In genomic region chr5:172133359-172134029, GRCh38 we compare ENCODE assay signal across 8 cellular contexts. TPM values are rescaled to one million over a fixed set of nuclear protein-coding genes. Genes with fewer than 3 reads are reported as not detected.
A peak's percentile ranks its signal among the peaks of the same experiment; 100 is the strongest.
DNase-seq lines count a peak whose midpoint lies in the region; ATAC-seq and TF ChIP-seq lines count a peak whose summit lies in the region.

No MANE protein-coding gene starts in this region.

- no peak for TF ChIP-seq EP300 in gastroesophageal sphincter (IDR thresholded peaks at IDR 0.05)

- peaks cover 0 to 7% of the 10 kb centered on the region in 2 donors for H3K36me3 ChIP-seq in gastroesophageal sphincter

- TF ChIP-seq POLR2A in gastroesophageal sphincter (IDR thresholded peaks at IDR 0.05) = no peak

- 75 to 84% methylated on average over 10 of the region's 10 CpGs for WGBS in gastroesophageal sphincter (ENCODE audit: low coverage in 1 of 2), 2 donors

- no peaks in the 10 kb centered on the region for H3K27me3 ChIP-seq in gastroesophageal sphincter

- ATAC-seq in gastroesophageal sphincter = peak; percentile 82
- ATAC-seq in HG03159 (IDR thresholded peaks at IDR 0.05; ENCODE audit: unreplicated experiment) = no peak
- no peak for ATAC-seq in HG02798 (IDR thresholded peaks at IDR 0.05; ENCODE audit: poor library complexity, unreplicated experiment)
- ATAC-seq in HG02970 (IDR thresholded peaks at IDR 0.05; ENCODE audit: low FRiP score, unreplicated experiment) = no peak

- no peak overlapping the region for H3K27ac ChIP-seq in gastroesophageal sphincter

- no peak for TF ChIP-seq CTCF in gastroesophageal sphincter (IDR thresholded peaks at IDR 0.05)

- peaks cover 0 to 4% (median 0%) of the 10 kb centered on the region in 3 donors for H3K9me3 ChIP-seq in gastroesophageal sphincter

- H3K4me1 ChIP-seq in gastroesophageal sphincter = no peaks in the 10 kb centered on the region

- in situ Hi-C loops in KBM-7 (cut with MboI; ENCODE audit: low pct_unique_long_range_greater_than_20kb, low sequenced_read_pairs) = no loop called here

- H3K4me3 ChIP-seq in gastroesophageal sphincter = no peak overlapping the region

- DNase-seq in KBM-7 (peak; percentile 72), OCI-M1 (lab: John Stamatoyannopoulos, UW) (no peak)
- peak; percentile 73 for DNase-seq in activated CD8-positive, alpha-beta memory T cell treated with anti-CD3 and anti-CD28 coated beads for 24 hours
- peak; percentile 79 for DNase-seq in stimulated activated CD4-positive, alpha-beta T cell treated with anti-CD3 and anti-CD28 coated beads, Interleukin-1b, Interleukin-23, amount 100 ng/mL, for 48 hours

RNA-seq across cellular contexts. Expression of gene STK10, which starts 54.5 kb away (rescaled TPM):
- 10 to 100 TPM; 14.1 to 30.4 (median 19.4) TPM for total RNA-seq in gastroesophageal sphincter
